In genomic region chr5:93899026-93899600, GRCh38 we compare ENCODE assay signal across 9 cellular contexts.
DNase-seq lines count a peak whose midpoint lies in the region; ATAC-seq, FAIRE-seq and TF ChIP-seq lines count a peak whose summit lies in the region.
"Had no signal": no experiment of that assay in that cellular context is flagged by ENCODE, and none has a peak within 500 bp of the region (broad histone marks: within the 10 kb centered on the region; RNA-seq: fewer than 3 reads in every experiment).

No MANE protein-coding gene starts in this region.

- peak in 1 of 2 experiments; percentile 21; a peak in 1 of 5 replicates for TF ChIP-seq RAD21 in A549 (conservative IDR thresholded peaks at IDR 0.05 in 1 of 2, IDR thresholded peaks at IDR 0.05 in 1 of 2)

- TF ChIP-seq POLR2A in A549 (IDR thresholded peaks at IDR 0.05; ENCODE audit: low read length), result no peak

- TF ChIP-seq CTCF in A549 (IDR thresholded peaks at IDR 0.05) (peak; percentile 35; the same call in 2 of the 3 replicates), thoracic aorta (IDR thresholded peaks at IDR 0.05) (peak; percentile 18)

- no peak for FAIRE-seq in A549 (lab: Jason Lieb, UNC)

- TF ChIP-seq EP300 in A549 (IDR thresholded peaks at IDR 0.05), result no peak

- H3K9ac ChIP-seq in adipocyte (ENCODE audit: low read length), result no peak overlapping the region

- H3K4me2 ChIP-seq in A549, result no peak overlapping the region

- CTCF ChIA-PET in A549 (lab: Yijun Ruan, JAX), result interaction anchor here (0.8 to 1.2 kb wide), 3 partner anchors 10 to 12 kb away, joined by 3 read pairs; no protein-coding TSS in a partner anchor

- POLR2A ChIA-PET in A549 (lab: Yijun Ruan, JAX), result no interaction called here

- H3K27ac ChIP-seq in A549 (no peak overlapping the region), thoracic aorta (no peak overlapping the region)

- 92% methylated on average over 1 of the region's 1 CpG for WGBS in A549 (ENCODE audit: missing lambda C conversion rate)

- H3K36me3 ChIP-seq in adipocyte (ENCODE audit: control insufficient read depth, insufficient read depth, low read length, severe bottlenecking) (no peaks in the 10 kb centered on the region), thoracic aorta (no peaks in the 10 kb centered on the region)

- DNase-seq in A549 (ENCODE audit: low read depth in 1 of 2, low spot score in 1 of 2) (peak; percentile 3 to 8), adipocyte (ENCODE audit: low read depth) (peak; percentile 8), thoracic aorta (ENCODE audit: low spot score) (no peak), DMS153 treated with DMSO at 0.1 percent for 48 hours (lab: John Stamatoyannopoulos, UW; ENCODE audit: unreplicated experiment) (no peak), RPMI8226 (no peak)
- DNase-seq: activated naive CD8-positive, alpha-beta T cell treated with anti-CD3 and anti-CD28 coated beads, Interleukin-2, amount 10 ng/mL, durations not matched to agents 7 days and 5 days had no signal

- H3K9me3 ChIP-seq in A549, result no peaks in the 10 kb centered on the region
- no peaks in the 10 kb centered on the region for H3K9me3 ChIP-seq in adipocyte (ENCODE audit: control insufficient read depth, low read length)
- H3K9me3 ChIP-seq in thoracic aorta, result no peaks in the 10 kb centered on the region

- no peaks in the 10 kb centered on the region for H3K4me1 ChIP-seq in A549
- H3K4me1 ChIP-seq in adipocyte (ENCODE audit: control insufficient read depth, insufficient read depth, low read length), result no peaks in the 10 kb centered on the region
- no peaks in the 10 kb centered on the region for H3K4me1 ChIP-seq in thoracic aorta (ENCODE audit: control insufficient read depth in 1 of 2, low read depth in 2 of 2)

- no peak overlapping the region for H3K4me3 ChIP-seq in A549
- H3K4me3 ChIP-seq in adipocyte (ENCODE audit: low read length), result no peak overlapping the region
- no peak overlapping the region for H3K4me3 ChIP-seq in thoracic aorta

- no peaks in the 10 kb centered on the region for H3K27me3 ChIP-seq in adipocyte (replicated peaks; ENCODE audit: control insufficient read depth, insufficient read depth, low read length)
- H3K27me3 ChIP-seq in thoracic aorta (replicated peaks; ENCODE audit: insufficient read depth), result no peaks in the 10 kb centered on the region

- ATAC-seq in A549 (peak; percentile 62 to 66; a peak in 4 of 6 replicates), GM18861 (IDR thresholded peaks at IDR 0.05; ENCODE audit: unreplicated experiment) (peak; percentile 82), HG03175 (IDR thresholded peaks at IDR 0.05; ENCODE audit: unreplicated experiment) (peak; percentile 92), thoracic aorta (ENCODE audit: insufficient number of reproducible peaks, low FRiP score, low read depth) (no peak), HG03571 (IDR thresholded peaks at IDR 0.05; ENCODE audit: unreplicated experiment) (no peak)

TF ChIP-seq in A549, 52 proteins besides CTCF, POLR2A, EP300 and RAD21:
- TF ChIP-seq SMC3 (IDR thresholded peaks at IDR 0.05) (0 out of 3 replicates have a peak, but pooled peaks have one; percentile 11), BCL3 (IDR thresholded peaks at IDR 0.05) (no peak)

Comparison
In these comparisons a context has a peak if more than half of its experiments do, and no peak if none do; other contexts are left out.
1. ATAC-seq: peak in A549 (2 of 2), GM18861 (single experiment) and HG03175 (single experiment); none in thoracic aorta (single experiment) and HG03571 (single experiment).
2. DNase-seq: peak in A549 (2 of 2) and adipocyte (single experiment); none in thoracic aorta (single experiment), DMS153 treated with DMSO at 0.1 percent for 48 hours (single experiment) and RPMI8226 (single experiment).